In genomic region chr14:51465486-51465885, GRCh38 we compare ENCODE assay signal across 20 cellular contexts.
DNase-seq lines count a peak whose midpoint lies in the region; ATAC-seq, FAIRE-seq and TF ChIP-seq lines count a peak whose summit lies in the region.
"Had no signal": no experiment of that assay in that cellular context is flagged by ENCODE, and none has a peak within 500 bp of the region (broad histone marks: within the 10 kb centered on the region; RNA-seq: fewer than 3 reads in every experiment).

No MANE protein-coding gene starts in this region.

- H2AFZ ChIP-seq in SK-N-SH (ENCODE audit: low read depth) (no peak overlapping the region), K562 (ENCODE audit: low read depth, low read length) (no peak overlapping the region)

- CTCF ChIA-PET in SK-N-SH (lab: Yijun Ruan, JAX), result no interaction called here
- CTCF ChIA-PET in K562 (lab: Yijun Ruan, JAX; ENCODE audit: low intra/inter-chr PET ratio), result no interaction called here

- no peaks in the 10 kb centered on the region for H3K4me1 ChIP-seq in SK-N-SH (ENCODE audit: control insufficient read depth in 1 of 2, insufficient read depth in 2 of 2, low read depth in 1 of 2, low read length in 1 of 2)
- H3K4me1 ChIP-seq in K562 (replicated peaks in 1 of 2; ENCODE audit: control insufficient read depth in 2 of 2, insufficient read depth in 2 of 2, low read length in 2 of 2), result no peaks in the 10 kb centered on the region
- H3K4me1 ChIP-seq: A549; BLaER1 treated with 17β-estradiol and CSF1 and Interleukin-3, amounts not matched to agents 10 nM and 100 nM had no signal

- H3K4me3 ChIP-seq in SK-N-SH (ENCODE audit: low read depth in 2 of 2, low read length in 1 of 2) (no peak overlapping the region), K562 (no peak overlapping the region)
- H3K4me3 ChIP-seq: A549; BLaER1 treated with 17β-estradiol and CSF1 and Interleukin-3, amounts not matched to agents 10 nM and 100 nM had no signal

- POLR2A ChIA-PET in SK-N-SH (lab: Yijun Ruan, JAX), result no interaction called here
- POLR2A ChIA-PET in K562 (lab: Yijun Ruan, JAX), result no interaction called here

- ATAC-seq in SK-N-SH treated with all-trans-retinoic acid at 6 μM for 48 hours, result no peak
- ATAC-seq in K562, result no peak
- ATAC-seq: A549; CD8-positive, alpha-beta T cell had no signal

- no peak for TF ChIP-seq CTCF in SK-N-SH (IDR thresholded peaks at IDR 0.05)
- TF ChIP-seq CTCF in K562 (IDR thresholded peaks at IDR 0.05 in 2 of 3, conservative IDR thresholded peaks at IDR 0.05 in 1 of 3; ENCODE audit: insufficient read depth in 2 of 3, low read depth in 1 of 3, low read length in 3 of 3), result no peak

- H4K20me1 ChIP-seq in SK-N-SH (ENCODE audit: insufficient read depth), result no peaks in the 10 kb centered on the region
- no peaks in the 10 kb centered on the region for H4K20me1 ChIP-seq in K562 (replicated peaks; ENCODE audit: control insufficient read depth, insufficient read depth, low read length)
- H4K20me1 ChIP-seq: BLaER1 treated with 17β-estradiol and CSF1 and Interleukin-3, amounts not matched to agents 10 nM and 100 nM had no signal

- TF ChIP-seq RAD21 in SK-N-SH (IDR thresholded peaks at IDR 0.05; ENCODE audit: low read length) (no peak), K562 (CRISPR knock-in tag; conservative IDR thresholded peaks at IDR 0.05 in 1 of 2, IDR thresholded peaks at IDR 0.05 in 1 of 2) (no peak)

- H3K36me3 ChIP-seq in SK-N-SH (replicated peaks in 1 of 2; ENCODE audit: control insufficient read depth in 1 of 2, insufficient read depth in 2 of 2, low read length in 1 of 2), result no peaks in the 10 kb centered on the region
- no peaks in the 10 kb centered on the region for H3K36me3 ChIP-seq in K562 (ENCODE audit: control insufficient read depth, insufficient read depth, low read length)
- H3K36me3 ChIP-seq: BLaER1 treated with 17β-estradiol and CSF1 and Interleukin-3, amounts not matched to agents 10 nM and 100 nM had no signal

- in situ Hi-C loops in K562 (cut with MboI), result no loop called here

- DNase-seq in SK-N-SH (no peak), K562 (ENCODE audit: extremely low read depth in 1 of 4, low spot score in 3 of 4) (no peak), urothelium cell line (ENCODE audit: low spot score) (no peak), H54 (ENCODE audit: insufficient read length, low spot score) (no peak)
- DNase-seq: AML-193; Caco-2; Calu3; CD4-positive, alpha-beta T cell; CD8-positive, alpha-beta T cell; DMS79 treated with DMSO at 0.1 percent for 48 hours; GF-D8 had no signal

- TF ChIP-seq EP300 in SK-N-SH (IDR thresholded peaks at IDR 0.05; ENCODE audit: borderline replicate concordance in 1 of 2, low read depth in 1 of 2, low read length in 1 of 2), result no peak
- no peak for TF ChIP-seq EP300 in K562 (IDR thresholded peaks at IDR 0.05; ENCODE audit: low read length)

- no peaks in the 10 kb centered on the region for H3K9me1 ChIP-seq in K562 (ENCODE audit: control insufficient read depth, insufficient read depth, low read length)

- no peaks in the 10 kb centered on the region for H3K27me3 ChIP-seq in SK-N-SH (ENCODE audit: insufficient read depth)
- H3K27me3 ChIP-seq in K562 (ENCODE audit: control insufficient read depth in 2 of 2, insufficient read depth in 2 of 2, low read length in 2 of 2), result no peaks in the 10 kb centered on the region
- H3K27me3 ChIP-seq: BLaER1 treated with 17β-estradiol and CSF1 and Interleukin-3, amounts not matched to agents 10 nM and 100 nM had no signal

- intact Hi-C loops in K562 (cut with micrococcal nuclease), result no loop called here

- TF ChIP-seq POLR2A in K562 (conservative IDR thresholded peaks at IDR 0.05) (no peak), H54 (IDR thresholded peaks at IDR 0.05; ENCODE audit: low read depth, low read length) (no peak)

- WGBS in SK-N-SH (ENCODE audit: low lambda C conversion rate), result 96% methylated on average over 1 of the region's 1 CpG
- 0% methylated on average over 1 of the region's 1 CpG for WGBS in K562 (ENCODE audit: insufficient coverage, low coverage, missing lambda C conversion rate)

- FAIRE-seq in K562 (lab: Jason Lieb, UNC) (no peak), urothelium cell line (lab: Jason Lieb, UNC) (peak; percentile 78), H54 (lab: Jason Lieb, UNC) (no peak)
- FAIRE-seq: A549, D721Med, G401.6, GM12891, GM19239 had no signal

- H3K27ac ChIP-seq in SK-N-SH (ENCODE audit: low read depth in 2 of 2, low read length in 1 of 2) (no peak overlapping the region), K562 (ENCODE audit: extremely low read depth, low read depth, low read length) (no peak overlapping the region)
- H3K27ac ChIP-seq: 22Rv1; A549; BLaER1 treated with 17β-estradiol and CSF1 and Interleukin-3, amounts not matched to agents 10 nM and 100 nM; C4-2B had no signal

- H3K9me3 ChIP-seq in SK-N-SH, result no peaks in the 10 kb centered on the region
- no peaks in the 10 kb centered on the region for H3K9me3 ChIP-seq in K562 (replicated peaks; ENCODE audit: control insufficient read depth, insufficient read depth, low read depth, low read length)
- H3K9me3 ChIP-seq: Caco-2 had no signal

- no peak overlapping the region for H3K4me2 ChIP-seq in SK-N-SH
- no peak overlapping the region for H3K4me2 ChIP-seq in K562 (ENCODE audit: insufficient read depth, low read length)
- H3K4me2 ChIP-seq: A549; BLaER1 treated with 17β-estradiol and CSF1 and Interleukin-3, amounts not matched to agents 10 nM and 100 nM had no signal

- no peaks in the 10 kb centered on the region for H3K79me2 ChIP-seq in SK-N-SH (ENCODE audit: insufficient read depth)
- H3K79me2 ChIP-seq in K562 (ENCODE audit: control insufficient read depth, insufficient read depth, low read length), result no peaks in the 10 kb centered on the region

- H3F3A ChIP-seq in SK-N-SH (replicated peaks; ENCODE audit: insufficient read depth), result peaks cover 8% of the 10 kb centered on the region

- H3K9me2 ChIP-seq in SK-N-SH, result no peaks in the 10 kb centered on the region; the same call in 1 of the 2 replicates

- no TSS peak for BruUV-seq in K562 (replicated peaks; lab: Mats Ljungman, UMichigan)

- no peak overlapping the region for H3K9ac ChIP-seq in SK-N-SH
- no peak overlapping the region for H3K9ac ChIP-seq in K562 (ENCODE audit: insufficient read depth in 1 of 2, low read depth in 2 of 2, low read length in 2 of 2)
- H3K9ac ChIP-seq: BLaER1 treated with 17β-estradiol and CSF1 and Interleukin-3, amounts not matched to agents 10 nM and 100 nM had no signal

TF ChIP-seq in SK-N-SH treated with all-trans-retinoic acid at 6 μM for 48 hours, 23 proteins besides CTCF, POLR2A, EP300 and RAD21 (continues in another document):
- no peak for TF ChIP-seq BACH2 (CRISPR knock-in tag; IDR thresholded peaks at IDR 0.05; ENCODE audit: borderline replicate concordance)
- peak; percentile 60; the same call in 1 of the 2 replicates for TF ChIP-seq ZNF8 (CRISPR knock-in tag; IDR thresholded peaks at IDR 0.05)
- TF ChIP-seq, protein P1, sequence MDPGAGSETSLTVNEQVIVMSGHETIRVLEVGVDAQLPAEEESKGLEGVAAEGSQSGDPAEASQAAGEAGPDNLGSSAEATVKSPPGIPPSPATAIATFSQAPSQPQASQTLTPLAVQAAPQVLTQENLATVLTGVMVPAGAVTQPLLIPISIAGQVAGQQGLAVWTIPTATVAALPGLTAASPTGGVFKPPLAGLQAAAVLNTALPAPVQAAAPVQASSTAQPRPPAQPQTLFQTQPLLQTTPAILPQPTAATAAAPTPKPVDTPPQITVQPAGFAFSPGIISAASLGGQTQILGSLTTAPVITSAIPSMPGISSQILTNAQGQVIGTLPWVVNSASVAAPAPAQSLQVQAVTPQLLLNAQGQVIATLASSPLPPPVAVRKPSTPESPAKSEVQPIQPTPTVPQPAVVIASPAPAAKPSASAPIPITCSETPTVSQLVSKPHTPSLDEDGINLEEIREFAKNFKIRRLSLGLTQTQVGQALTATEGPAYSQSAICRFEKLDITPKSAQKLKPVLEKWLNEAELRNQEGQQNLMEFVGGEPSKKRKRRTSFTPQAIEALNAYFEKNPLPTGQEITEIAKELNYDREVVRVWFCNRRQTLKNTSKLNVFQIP (CRISPR knock-in tag; IDR thresholded peaks at IDR 0.05; ENCODE audit: borderline replicate concordance, low read depth), result no peak

TF ChIP-seq in SK-N-SH, 30 proteins besides CTCF, POLR2A, EP300 and RAD21 (continues in another document):
- no peak for TF ChIP-seq YY1 (IDR thresholded peaks at IDR 0.05; ENCODE audit: low read depth)
- no peak for TF ChIP-seq POLR2AphosphoS5 (IDR thresholded peaks at IDR 0.05; ENCODE audit: low read depth, low read length)
- TF ChIP-seq FOXM1 (IDR thresholded peaks at IDR 0.05; ENCODE audit: low read depth), result no peak
- no peak for TF ChIP-seq SIN3A (IDR thresholded peaks at IDR 0.05; ENCODE audit: borderline replicate concordance, low read depth, low read length)
- no peak for TF ChIP-seq EZH2phosphoT487 (IDR thresholded peaks at IDR 0.05; ENCODE audit: borderline replicate concordance, low read depth)
- TF ChIP-seq PBX3 (IDR thresholded peaks at IDR 0.05), result no peak
- TF ChIP-seq RFX5 (IDR thresholded peaks at IDR 0.05; ENCODE audit: low read length), result no peak

TF ChIP-seq in K562, 482 proteins besides CTCF, POLR2A, EP300 and RAD21:
- no peak for TF ChIP-seq SAFB2 (IDR thresholded peaks at IDR 0.05; ENCODE audit: borderline replicate concordance, low read depth, low read length, severe bottlenecking)
- TF ChIP-seq TFE3 (CRISPR knock-in tag; IDR thresholded peaks at IDR 0.05), result peak; percentile 62
